10 cellular contexts compared by ENCODE assay signal in the genomic region with DNA sequence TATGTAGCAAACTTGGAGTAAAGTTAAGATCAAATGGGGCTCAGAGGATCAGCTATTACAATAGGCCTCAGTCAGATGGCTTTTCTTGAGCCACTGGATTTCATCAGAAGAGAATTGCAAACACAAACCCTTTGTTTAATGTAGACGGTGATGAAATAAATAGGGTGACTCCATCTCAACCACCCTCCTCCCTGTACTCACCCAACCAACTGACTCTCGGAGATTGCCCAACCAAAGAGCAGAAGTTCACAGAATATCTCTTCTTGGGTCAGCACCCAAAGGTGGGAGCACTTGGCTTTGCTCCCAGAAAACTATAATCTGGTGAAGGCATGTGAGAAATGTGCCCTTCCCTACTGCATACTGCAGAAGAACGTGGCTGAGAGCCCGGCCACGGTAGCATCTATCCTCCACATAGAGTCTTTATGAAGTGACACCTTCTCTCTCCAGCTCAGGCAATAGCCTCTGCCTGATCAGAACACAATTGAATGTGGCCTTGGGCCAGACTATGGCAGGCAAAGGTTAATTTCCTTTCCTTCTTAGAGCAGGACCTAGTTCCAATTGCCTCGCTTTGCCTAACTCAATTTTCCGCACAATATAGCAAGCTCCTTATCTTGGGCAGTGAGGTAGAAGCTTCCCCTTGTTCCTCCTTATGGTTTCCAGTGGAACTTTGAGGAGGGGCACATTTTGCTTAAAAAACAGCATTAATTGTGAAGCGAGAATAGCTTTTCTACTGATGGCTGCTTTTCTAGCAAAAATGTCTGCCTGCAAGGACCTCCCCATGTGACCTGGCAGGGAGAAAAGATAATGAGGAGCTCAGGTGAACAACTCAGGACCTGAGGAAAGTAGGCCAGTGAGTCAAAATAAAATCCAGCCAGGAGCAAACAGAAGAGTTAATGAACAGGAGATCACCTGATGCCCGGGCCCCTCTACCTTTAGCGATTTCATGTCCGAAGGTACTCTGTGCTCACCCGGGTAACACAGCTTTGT.
DNase-seq lines count a peak whose midpoint lies in the region; ATAC-seq and TF ChIP-seq lines count a peak whose summit lies in the region.
"Had no signal": no experiment of that assay in that cellular context is flagged by ENCODE, and none has a peak within 500 bp of the region (broad histone marks: within the 10 kb centered on the region; RNA-seq: fewer than 3 reads in every experiment).

No MANE protein-coding gene starts in this region.

- no TSS peak for BruUV-seq in A673 (replicated peaks; lab: Mats Ljungman, UMichigan)

- no peak overlapping the region for H4K91ac ChIP-seq in mesenchymal stem cell (ENCODE audit: low read length)

- CTCF ChIA-PET in A673 (lab: Charles Lee), result no interaction called here

- H3K14ac ChIP-seq in mesenchymal stem cell (ENCODE audit: low read length in 2 of 2), result peak overlapping the region in 1 of 2 experiments; percentile 32

- H2BK5ac ChIP-seq in mesenchymal stem cell (ENCODE audit: low read depth, low read length, poor library complexity, severe bottlenecking), result no peak overlapping the region

- no peaks in the 10 kb centered on the region for H3K79me1 ChIP-seq in mesenchymal stem cell (replicated peaks; ENCODE audit: low read length, poor library complexity, severe bottlenecking)

- no peak overlapping the region for H3K4me2 ChIP-seq in mesenchymal stem cell (ENCODE audit: low read length, poor library complexity, severe bottlenecking)

- H2BK120ac ChIP-seq in mesenchymal stem cell (ENCODE audit: low read depth, low read length), result no peak overlapping the region

- no peak overlapping the region for H2BK12ac ChIP-seq in mesenchymal stem cell (ENCODE audit: low read length in 2 of 2)

- intact Hi-C loops in colonic mucosa (cut with DNase I), result no loop called here
- intact Hi-C loops in A673 (cut with micrococcal nuclease; ENCODE audit: unreplicated experiment), result no loop called here

- DNase-seq in MV-4-11 (lab: John Stamatoyannopoulos, UW), result peak; percentile 99
- DNase-seq in colonic mucosa, result no peak
- peak; percentile 79 for DNase-seq in mesenchymal stem cell
- DNase-seq in activated CD4-positive, alpha-beta T cell treated with anti-CD3 and anti-CD28 coated beads, Interleukin-2, amount 50 U/mL, for 1 hour, result no peak
- DNase-seq in A673 (ENCODE audit: low spot score), result no peak
- DNase-seq in dermis blood vessel endothelial cell, result no peak
- DNase-seq: NCI-H1436; stimulated activated CD4-positive, alpha-beta T cell treated with anti-CD3 and anti-CD28 coated beads, Interleukin-4, amount 100 ng/mL, for 24 hours had no signal

- TF ChIP-seq CTCF in colonic mucosa (IDR thresholded peaks at IDR 0.05) (no peak), A673 (conservative IDR thresholded peaks at IDR 0.05; ENCODE audit: low read depth, low read length) (no peak)

- H3K9me3 ChIP-seq in colonic mucosa (no peaks in the 10 kb centered on the region), mesenchymal stem cell (ENCODE audit: control insufficient read depth, low read length) (no peaks in the 10 kb centered on the region), A673 (ENCODE audit: low read depth, low read length, poor library complexity, severe bottlenecking) (no peaks in the 10 kb centered on the region)

- H3K4me1 ChIP-seq in ACC112 (ENCODE audit: control insufficient read depth, insufficient read depth, low read length, unreplicated experiment), result peaks cover 38% of the 10 kb centered on the region
- H3K4me1 ChIP-seq in colonic mucosa, result no peaks in the 10 kb centered on the region
- H3K4me1 ChIP-seq in mesenchymal stem cell (ENCODE audit: control insufficient read depth, insufficient read depth, low read depth, low read length), result peaks cover 2% of the 10 kb centered on the region
- peaks cover 5% of the 10 kb centered on the region for H3K4me1 ChIP-seq in A673 (ENCODE audit: insufficient read depth, low read length, poor library complexity, severe bottlenecking)

- no peak overlapping the region for H2BK15ac ChIP-seq in mesenchymal stem cell (ENCODE audit: low read depth, poor library complexity, severe bottlenecking)

- no peak overlapping the region for H2AK5ac ChIP-seq in mesenchymal stem cell (ENCODE audit: low read length, severe bottlenecking)

- no peak overlapping the region for H3K9ac ChIP-seq in colonic mucosa (ENCODE audit: low read depth in 2 of 2, low read length in 2 of 2)
- no peak overlapping the region for H3K9ac ChIP-seq in mesenchymal stem cell (ENCODE audit: low read length)

- no peaks in the 10 kb centered on the region for H3K36me3 ChIP-seq in ACC112 (ENCODE audit: insufficient read depth, low read length)
- H3K36me3 ChIP-seq in colonic mucosa, result no peaks in the 10 kb centered on the region
- no peaks in the 10 kb centered on the region for H3K36me3 ChIP-seq in mesenchymal stem cell (ENCODE audit: control insufficient read depth in 1 of 2, insufficient read depth in 2 of 2, low read depth in 1 of 2, low read length in 2 of 2)
- H3K36me3 ChIP-seq in A673 (ENCODE audit: insufficient read depth, low read length, poor library complexity, severe bottlenecking), result no peaks in the 10 kb centered on the region

- H3K27me3 ChIP-seq in ACC112 (ENCODE audit: insufficient read depth, low read length) (no peaks in the 10 kb centered on the region), colonic mucosa (no peaks in the 10 kb centered on the region), mesenchymal stem cell (ENCODE audit: control insufficient read depth in 1 of 2, insufficient read depth in 1 of 2, low read length in 2 of 2) (no peaks in the 10 kb centered on the region), A673 (replicated peaks; ENCODE audit: insufficient read depth, low read depth, low read length, poor library complexity) (no peaks in the 10 kb centered on the region)

- H3K4me3 ChIP-seq in ACC112 (ENCODE audit: low read depth, low read length), result no peak overlapping the region
- no peak overlapping the region for H3K4me3 ChIP-seq in colonic mucosa
- no peak overlapping the region for H3K4me3 ChIP-seq in mesenchymal stem cell (ENCODE audit: insufficient read depth in 1 of 2, low read depth in 1 of 2, low read length in 2 of 2)
- H3K4me3 ChIP-seq in A673 (ENCODE audit: low read depth, low read length, poor library complexity, severe bottlenecking), result no peak overlapping the region

- POLR2A ChIA-PET in A673 (lab: Charles Lee; ENCODE audit: low non-redundant PET), result no interaction called here

- peak overlapping the region; percentile 69 for H3K27ac ChIP-seq in ACC112 (ENCODE audit: low read depth, low read length)
- peak overlapping the region; percentile 17 for H3K27ac ChIP-seq in colonic mucosa
- H3K27ac ChIP-seq in mesenchymal stem cell (ENCODE audit: low read length, poor library complexity, severe bottlenecking), result no peak overlapping the region
- H3K27ac ChIP-seq in A673 (ENCODE audit: low read depth, low read length, poor library complexity, severe bottlenecking), result no peak overlapping the region

- peak overlapping the region in 1 of 2 experiments; percentile 18 for H3K4ac ChIP-seq in mesenchymal stem cell (ENCODE audit: low read depth in 1 of 2, low read length in 2 of 2)

- H3K23ac ChIP-seq in mesenchymal stem cell (ENCODE audit: low read length in 2 of 2), result no peak overlapping the region

- ATAC-seq in GM21723 (IDR thresholded peaks at IDR 0.05; ENCODE audit: unreplicated experiment), result no peak

- 91% methylated on average over 10 of the region's 12 CpGs for WGBS in mesenchymal stem cell

- H4K8ac ChIP-seq in mesenchymal stem cell (ENCODE audit: low read length), result peak overlapping the region; percentile 42

- H3K79me2 ChIP-seq in ACC112 (ENCODE audit: control insufficient read depth, insufficient read depth, low read length, unreplicated experiment), result no peaks in the 10 kb centered on the region

- H3K18ac ChIP-seq in mesenchymal stem cell (ENCODE audit: low read depth in 1 of 2, low read length in 2 of 2), result peak overlapping the region; percentile 14 to 63

- no peak overlapping the region for H2AFZ ChIP-seq in ACC112 (ENCODE audit: low read length, unreplicated experiment)
- no peak overlapping the region for H2AFZ ChIP-seq in mesenchymal stem cell (ENCODE audit: low read depth, low read length)

Comparison
In these comparisons a context has a peak if more than half of its experiments do, and no peak if none do; other contexts are left out.
1. H3K27ac ChIP-seq: peak in ACC112 (single experiment) and colonic mucosa (single experiment); none in mesenchymal stem cell (single experiment) and A673 (single experiment).
2. DNase-seq: peak in MV-4-11 (single experiment) and mesenchymal stem cell (single experiment); none in colonic mucosa (single experiment), activated CD4-positive, alpha-beta T cell treated with anti-CD3 and anti-CD28 coated beads, Interleukin-2, amount 50 U/mL, for 1 hour (single experiment), A673 (single experiment) and dermis blood vessel endothelial cell (single experiment).